8 cellular contexts compared by ENCODE assay signal in the genomic region with DNA sequence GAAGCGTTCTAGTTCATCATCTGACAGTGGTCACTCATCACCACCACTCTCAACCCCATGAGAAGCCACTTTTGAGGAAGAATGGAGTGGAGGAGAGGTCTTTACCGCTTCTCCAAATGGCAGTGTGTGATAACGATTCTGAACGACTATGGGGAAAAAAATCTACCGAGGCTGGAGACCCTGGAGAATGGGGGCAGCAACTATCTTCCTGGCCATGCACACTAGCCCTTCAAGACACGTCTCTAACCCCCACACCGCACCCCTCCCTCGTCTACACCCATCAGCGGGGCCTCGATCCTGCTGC. TPM values are rescaled to one million over a fixed set of nuclear protein-coding genes. Genes with fewer than 3 reads are reported as not detected.
DNase-seq lines count a peak whose midpoint lies in the region; ATAC-seq and TF ChIP-seq lines count a peak whose summit lies in the region.

No MANE protein-coding gene starts in this region.

- H3K9me3 ChIP-seq in CD4-positive, alpha-beta T cell (ENCODE audit: control insufficient read depth, low read length) = no peaks in the 10 kb centered on the region
- no peaks in the 10 kb centered on the region for H3K9me3 ChIP-seq in right cardiac atrium (ENCODE audit: control insufficient read depth, low read length)

- peaks cover 34% of the 10 kb centered on the region for H3K4me1 Mint-ChIP-seq in CD4-positive, alpha-beta T cell (ENCODE audit: low read depth)
- peaks cover 30% of the 10 kb centered on the region for H3K4me1 Mint-ChIP-seq in activated T-helper 1 cell treated with anti-CD3 and anti-CD28 coated beads, Interleukin-12 subunit alpha, Interleukin-12 subunit beta, Interleukin-2, Interleukin-4 antibody, amounts not matched to agents 30 ng/mL and 10 ng/mL and 1 ng/mL, durations not matched to agents 14 hours and 24 hours and 36 hours (ENCODE audit: low read depth)

- no peak for TF ChIP-seq CTCF in CD4-positive, alpha-beta T cell (IDR thresholded peaks at IDR 0.05)
- no peak for TF ChIP-seq CTCF in HFF-Myc (IDR thresholded peaks at IDR 0.05; ENCODE audit: low read depth, low read length, missing control alignments)

- peak overlapping the region; percentile 95 for H3K4me3 Mint-ChIP-seq in CD4-positive, alpha-beta T cell
- peak overlapping the region; percentile 89 for H3K4me3 Mint-ChIP-seq in activated T-helper 1 cell treated with anti-CD3 and anti-CD28 coated beads, Interleukin-12 subunit alpha, Interleukin-12 subunit beta, Interleukin-2, Interleukin-4 antibody, amounts not matched to agents 30 ng/mL and 10 ng/mL and 1 ng/mL, durations not matched to agents 14 hours and 24 hours and 36 hours

- peaks cover 50% of the 10 kb centered on the region for H3K36me3 Mint-ChIP-seq in CD4-positive, alpha-beta T cell (ENCODE audit: low read depth)
- H3K36me3 Mint-ChIP-seq in activated T-helper 1 cell treated with anti-CD3 and anti-CD28 coated beads, Interleukin-12 subunit alpha, Interleukin-12 subunit beta, Interleukin-2, Interleukin-4 antibody, amounts not matched to agents 30 ng/mL and 10 ng/mL and 1 ng/mL, durations not matched to agents 14 hours and 24 hours and 36 hours (ENCODE audit: low read depth) = peaks cover 31% of the 10 kb centered on the region

- peak; percentile 55 for ATAC-seq in CD4-positive, alpha-beta T cell (ENCODE audit: poor library complexity)
- peak; percentile 54 to 57 for ATAC-seq in right cardiac atrium

- H3K27ac ChIP-seq in CD4-positive, alpha-beta T cell (ENCODE audit: low read depth, low read length) = peak overlapping the region; percentile 89
- H3K27ac ChIP-seq in right cardiac atrium (ENCODE audit: low read length) (peak overlapping the region; percentile 85), skin epidermis (peak overlapping the region in 20 of 21 experiments; percentile 40 to 84 (median 74))

- no peak for DNase-seq in CD4-positive, alpha-beta T cell
- DNase-seq in HFF-Myc (ENCODE audit: extremely low read depth, low read depth) (no peak), right cardiac atrium (no peak), NCI-H446 (lab: John Stamatoyannopoulos, UW) (no peak), mesenteric fat pad (ENCODE audit: low spot score) (no peak), middle frontal gyrus (ENCODE audit: extremely low spot score, low spot score) (no peak)
- no peak for DNase-seq in activated T-helper 1 cell treated with anti-CD3 and anti-CD28 coated beads, Interleukin-12 subunit alpha, Interleukin-12 subunit beta, Interleukin-2, Interleukin-4 antibody, amounts not matched to agents 30 ng/mL and 10 ng/mL and 1 ng/mL, durations not matched to agents 14 hours and 24 hours and 36 hours (ENCODE audit: low spot score)

- peak overlapping the region; percentile 91 for H3K27ac Mint-ChIP-seq in CD4-positive, alpha-beta T cell
- peak overlapping the region; percentile 91 for H3K27ac Mint-ChIP-seq in activated T-helper 1 cell treated with anti-CD3 and anti-CD28 coated beads, Interleukin-12 subunit alpha, Interleukin-12 subunit beta, Interleukin-2, Interleukin-4 antibody, amounts not matched to agents 30 ng/mL and 10 ng/mL and 1 ng/mL, durations not matched to agents 14 hours and 24 hours and 36 hours

- CTCF ChIA-PET in CD4-positive, alpha-beta T cell (lab: Charles Lee) = no interaction called here

- no peaks in the 10 kb centered on the region for H3K4me1 ChIP-seq in right cardiac atrium (ENCODE audit: control insufficient read depth, insufficient read depth, low read length)

- no peaks in the 10 kb centered on the region for H3K27me3 Mint-ChIP-seq in CD4-positive, alpha-beta T cell
- H3K27me3 Mint-ChIP-seq in activated T-helper 1 cell treated with anti-CD3 and anti-CD28 coated beads, Interleukin-12 subunit alpha, Interleukin-12 subunit beta, Interleukin-2, Interleukin-4 antibody, amounts not matched to agents 30 ng/mL and 10 ng/mL and 1 ng/mL, durations not matched to agents 14 hours and 24 hours and 36 hours (ENCODE audit: insufficient read depth) = no peaks in the 10 kb centered on the region

- no peaks in the 10 kb centered on the region for H3K9me3 Mint-ChIP-seq in CD4-positive, alpha-beta T cell
- H3K9me3 Mint-ChIP-seq in activated T-helper 1 cell treated with anti-CD3 and anti-CD28 coated beads, Interleukin-12 subunit alpha, Interleukin-12 subunit beta, Interleukin-2, Interleukin-4 antibody, amounts not matched to agents 30 ng/mL and 10 ng/mL and 1 ng/mL, durations not matched to agents 14 hours and 24 hours and 36 hours = no peaks in the 10 kb centered on the region

- intact Hi-C loops in CD4-positive, alpha-beta T cell (cut with DNase I, micrococcal nuclease) = loop anchor here (2.0 to 5.0 kb wide), 6 partner anchors 30 to 190 kb away; a partner anchor contains a TSS
- intact Hi-C loops in activated T-helper 1 cell treated with anti-CD3 and anti-CD28 coated beads, Interleukin-12 subunit alpha, Interleukin-12 subunit beta, Interleukin-2, Interleukin-4 antibody, amounts not matched to agents 30 ng/mL and 10 ng/mL and 1 ng/mL, durations not matched to agents 14 hours and 24 hours and 36 hours (cut with micrococcal nuclease) = loop anchor here (5.0 kb wide), 1 partner anchor 205 kb away; a partner anchor contains a TSS
- intact Hi-C loops in right cardiac atrium (cut with DNase I) = loop anchor here in 1 of 4 donors (2.0 kb wide), 1 partner anchor 26 kb away; a partner anchor contains a TSS

- no peaks in the 10 kb centered on the region for H3K27me3 ChIP-seq in CD4-positive, alpha-beta T cell (ENCODE audit: control insufficient read depth, insufficient read depth, low read length)
- H3K27me3 ChIP-seq in right cardiac atrium (ENCODE audit: control insufficient read depth, insufficient read depth) = no peaks in the 10 kb centered on the region

- 2% methylated on average over 10 of the region's 10 CpGs for WGBS in right cardiac atrium

- peak overlapping the region; percentile 88 for H3K4me3 ChIP-seq in HFF-Myc (replicated peaks; ENCODE audit: low read depth, low read length)
- H3K4me3 ChIP-seq in right cardiac atrium (ENCODE audit: low read length) = peak overlapping the region; percentile 92
- peak overlapping the region; percentile 64 to 83 (median 70) for H3K4me3 ChIP-seq in skin epidermis

- POLR2A ChIA-PET in CD4-positive, alpha-beta T cell (lab: Charles Lee) = interaction anchor here (5.3 kb wide), 1 partner anchor 27 kb away, joined by 37 read pairs; a partner anchor contains a TSS

RNA-seq across cellular contexts. Expression of a gene that starts 0.4 kb away (rescaled TPM):
- 10 to 100 TPM; 13.8 to 17.4 TPM for total RNA-seq in CD4-positive, alpha-beta T cell
- total RNA-seq in activated T-helper 1 cell treated with anti-CD3 and anti-CD28 coated beads, Interleukin-12 subunit alpha, Interleukin-12 subunit beta, Interleukin-2, Interleukin-4 antibody, amounts not matched to agents 30 ng/mL and 10 ng/mL and 1 ng/mL, durations not matched to agents 14 hours and 24 hours and 36 hours = 14.6 and 15.0 TPM in 2 replicates
- total RNA-seq in right cardiac atrium (10 to 100 TPM; 18.3 to 31.2 (median 30.2) TPM), mesenteric fat pad (16.7 TPM)
- polyA plus RNA-seq in right cardiac atrium = 27.0 TPM

RNA-seq across cellular contexts. Expression of a gene that starts 15.3 kb away (rescaled TPM):
- under 1 TPM; 0.58 to 0.95 TPM for total RNA-seq in CD4-positive, alpha-beta T cell
- total RNA-seq in activated T-helper 1 cell treated with anti-CD3 and anti-CD28 coated beads, Interleukin-12 subunit alpha, Interleukin-12 subunit beta, Interleukin-2, Interleukin-4 antibody, amounts not matched to agents 30 ng/mL and 10 ng/mL and 1 ng/mL, durations not matched to agents 14 hours and 24 hours and 36 hours = 0.83 and 1.0 TPM in 2 replicates
- 1 to 10 TPM; 1.0 to 2.1 (median 1.1) TPM for total RNA-seq in right cardiac atrium
- polyA plus RNA-seq in right cardiac atrium = 0.50 TPM
- 2.5 TPM for total RNA-seq in mesenteric fat pad

RNA-seq across cellular contexts. Expression of a gene that starts 26.6 kb away (rescaled TPM):
- 10 to 100 TPM; 67.6 TPM for total RNA-seq in CD4-positive, alpha-beta T cell
- total RNA-seq in activated T-helper 1 cell treated with anti-CD3 and anti-CD28 coated beads, Interleukin-12 subunit alpha, Interleukin-12 subunit beta, Interleukin-2, Interleukin-4 antibody, amounts not matched to agents 30 ng/mL and 10 ng/mL and 1 ng/mL, durations not matched to agents 14 hours and 24 hours and 36 hours = 79.6 and 89.8 TPM in 2 replicates
- total RNA-seq in right cardiac atrium = 10 to 100 TPM; 32.9 to 35.0 (median 33.8) TPM
- polyA plus RNA-seq in right cardiac atrium = 23.5 TPM
- 39.3 TPM for total RNA-seq in mesenteric fat pad

RNA-seq across cellular contexts. Expression of a gene that starts 26.8 kb away (rescaled TPM):
- 1 to 10 TPM; 2.8 to 3.0 TPM for total RNA-seq in CD4-positive, alpha-beta T cell
- 2.8 and 3.1 TPM in 2 replicates for total RNA-seq in activated T-helper 1 cell treated with anti-CD3 and anti-CD28 coated beads, Interleukin-12 subunit alpha, Interleukin-12 subunit beta, Interleukin-2, Interleukin-4 antibody, amounts not matched to agents 30 ng/mL and 10 ng/mL and 1 ng/mL, durations not matched to agents 14 hours and 24 hours and 36 hours
- 1 to 10 TPM; 1.1 to 2.6 (median 2.0) TPM for total RNA-seq in right cardiac atrium
- polyA plus RNA-seq in right cardiac atrium = 0.86 TPM
- total RNA-seq in mesenteric fat pad = 2.5 TPM

RNA-seq across cellular contexts. Expression of a gene that starts 38.1 kb away (rescaled TPM):
- under 1 TPM; 0.87 to 0.99 TPM for total RNA-seq in CD4-positive, alpha-beta T cell
- total RNA-seq in activated T-helper 1 cell treated with anti-CD3 and anti-CD28 coated beads, Interleukin-12 subunit alpha, Interleukin-12 subunit beta, Interleukin-2, Interleukin-4 antibody, amounts not matched to agents 30 ng/mL and 10 ng/mL and 1 ng/mL, durations not matched to agents 14 hours and 24 hours and 36 hours = 0.07 and 0.08 TPM in 2 replicates
- total RNA-seq in right cardiac atrium = under 1 TPM in 3 of 4 donors, not detected in 1; 0.29 to 0.99 (median 0.80) TPM
- polyA plus RNA-seq in right cardiac atrium = 0.18 TPM
- total RNA-seq in mesenteric fat pad = 0.16 TPM
